ENCODE assay signal across 20 cellular contexts in genomic region chr4:151486166-151486565, GRCh38.
DNase-seq lines count a peak whose midpoint lies in the region; ATAC-seq and TF ChIP-seq lines count a peak whose summit lies in the region.
"Had no signal": no experiment of that assay in that cellular context is flagged by ENCODE, and none has a peak within 500 bp of the region (broad histone marks: within the 10 kb centered on the region; RNA-seq: fewer than 3 reads in every experiment).

No MANE protein-coding gene starts in this region.

- DNase-seq in H9, result no peak
- DNase-seq in adipocyte (ENCODE audit: low read depth), result peak; percentile 61
- peak; percentile 20 to 55 for DNase-seq in foreskin fibroblast
- DNase-seq in smooth muscle cell (lab: John Stamatoyannopoulos, UW; ENCODE audit: unreplicated experiment), result no peak
- no peak for DNase-seq in T-helper 2 cell treated with Interferon-gamma antibody and Interleukin-4, amounts not matched to agents 5 μg/mL and 100 μg/mL, for 36 hours (ENCODE audit: low spot score)
- DNase-seq in anterior cingulate cortex (lab: John Stamatoyannopoulos, UW), result no peak
- no peak for DNase-seq in middle frontal gyrus (ENCODE audit: extremely low spot score, low spot score)
- DNase-seq: activated CD4-positive, CD25-positive, alpha-beta regulatory T cell; activated CD8-positive, alpha-beta memory T cell treated with anti-CD3 and anti-CD28 coated beads, Interleukin-2, amount 10 ng/mL, durations not matched to agents 7 days and 5 days; activated gamma-delta T cell treated with Interleukin-2 at 50 U/mL for 16 hours; CD4-positive, alpha-beta T cell; heart left ventricle; left colon; MV-4-11; NCI-H2107; NCI-H774; RPMI8226; T-helper 1 cell had no signal

- H3K27me3 ChIP-seq in H9 (ENCODE audit: insufficient read depth, low read length) (no peaks in the 10 kb centered on the region), adipocyte (replicated peaks; ENCODE audit: control insufficient read depth, insufficient read depth, low read length) (peaks cover 5% of the 10 kb centered on the region), smooth muscle cell (ENCODE audit: low read depth) (no peaks in the 10 kb centered on the region)
- H3K27me3 ChIP-seq: cardiac muscle cell, heart left ventricle had no signal

- no peak overlapping the region for H2BK20ac ChIP-seq in H9 (ENCODE audit: low read depth, low read length, poor library complexity, severe bottlenecking)

- H4K8ac ChIP-seq in H9 (replicated peaks; ENCODE audit: insufficient read length, low read depth, low read length), result no peak overlapping the region

- no peaks in the 10 kb centered on the region for H4K20me1 ChIP-seq in H9 (ENCODE audit: control insufficient read depth, insufficient read depth, insufficient read length)
- no peaks in the 10 kb centered on the region for H4K20me1 ChIP-seq in smooth muscle cell (ENCODE audit: low read depth)

- peaks cover 4 to 17% (median 14%) of the 10 kb centered on the region in 3 experiments for H3K36me3 Mint-ChIP-seq in H9 (ENCODE audit: insufficient read depth in 1 of 3, low read depth in 3 of 3)
- no peaks in the 10 kb centered on the region for H3K36me3 Mint-ChIP-seq in T-helper 2 cell treated with Interferon-gamma antibody and Interleukin-4, amounts not matched to agents 5 μg/mL and 100 μg/mL, for 36 hours (ENCODE audit: low read depth)
- H3K36me3 Mint-ChIP-seq: activated CD8-positive, alpha-beta memory T cell treated with anti-CD3 and anti-CD28 coated beads, Interleukin-2, amount 10 ng/mL, durations not matched to agents 7 days and 5 days had no signal

- no peak overlapping the region for H4K91ac ChIP-seq in H9 (ENCODE audit: insufficient read length, low read depth, low read length)

- H3K9me3 Mint-ChIP-seq in H9, result peaks cover 0 to 12% of the 10 kb centered on the region in 2 experiments; a peak in 2 of 5 replicates
- H3K9me3 Mint-ChIP-seq in T-helper 2 cell treated with Interferon-gamma antibody and Interleukin-4, amounts not matched to agents 5 μg/mL and 100 μg/mL, for 36 hours, result no peaks in the 10 kb centered on the region

- H3K27ac Mint-ChIP-seq in H9, result peak overlapping the region in 2 of 3 experiments; percentile 54 to 97; a peak in 4 of 7 replicates
- no peak overlapping the region for H3K27ac Mint-ChIP-seq in T-helper 2 cell treated with Interferon-gamma antibody and Interleukin-4, amounts not matched to agents 5 μg/mL and 100 μg/mL, for 36 hours
- H3K27ac Mint-ChIP-seq: activated CD8-positive, alpha-beta memory T cell treated with anti-CD3 and anti-CD28 coated beads, Interleukin-2, amount 10 ng/mL, durations not matched to agents 7 days and 5 days; CD4-positive, alpha-beta T cell had no signal

- H3K23me2 ChIP-seq in H9 (ENCODE audit: insufficient read length, low read depth, low read length, poor library complexity, severe bottlenecking), result no peaks in the 10 kb centered on the region

- no peak overlapping the region for H2AFZ ChIP-seq in H9 (ENCODE audit: low read length)
- H2AFZ ChIP-seq in smooth muscle cell (ENCODE audit: low read depth), result no peak overlapping the region

- no peak overlapping the region for H3K14ac ChIP-seq in H9 (ENCODE audit: insufficient read depth, low read length)

- H3K36me3 ChIP-seq in adipocyte (ENCODE audit: control insufficient read depth, insufficient read depth, low read length, severe bottlenecking) (no peaks in the 10 kb centered on the region), smooth muscle cell (ENCODE audit: low read depth) (no peaks in the 10 kb centered on the region)
- H3K36me3 ChIP-seq: cardiac muscle cell, heart left ventricle had no signal

- no peak for ATAC-seq in HG02798 (IDR thresholded peaks at IDR 0.05; ENCODE audit: poor library complexity, unreplicated experiment)
- ATAC-seq: activated CD8-positive, alpha-beta memory T cell treated with anti-CD3 and anti-CD28 coated beads, Interleukin-2, amount 10 ng/mL, durations not matched to agents 7 days and 5 days; heart left ventricle; left colon had no signal

- peaks cover 65% of the 10 kb centered on the region in 2 experiments for H3K4me1 Mint-ChIP-seq in H9
- H3K4me1 Mint-ChIP-seq in T-helper 2 cell treated with Interferon-gamma antibody and Interleukin-4, amounts not matched to agents 5 μg/mL and 100 μg/mL, for 36 hours (ENCODE audit: low read depth), result no peaks in the 10 kb centered on the region
- H3K4me1 Mint-ChIP-seq: activated CD8-positive, alpha-beta memory T cell treated with anti-CD3 and anti-CD28 coated beads, Interleukin-2, amount 10 ng/mL, durations not matched to agents 7 days and 5 days had no signal

- TF ChIP-seq CTCF in H9 (conservative IDR thresholded peaks at IDR 0.05) (no peak), foreskin fibroblast (IDR thresholded peaks at IDR 0.05; ENCODE audit: low read depth, low read length) (no peak), smooth muscle cell (IDR thresholded peaks at IDR 0.05; ENCODE audit: borderline replicate concordance, insufficient read depth, poor library complexity, severe bottlenecking) (no peak)

- H3K9me3 ChIP-seq in H9 (ENCODE audit: control insufficient read depth, low read depth, low read length) (no peaks in the 10 kb centered on the region), adipocyte (ENCODE audit: control insufficient read depth, low read length) (peaks cover 9% of the 10 kb centered on the region), smooth muscle cell (replicated peaks; ENCODE audit: low read depth) (no peaks in the 10 kb centered on the region)

- peak overlapping the region; percentile 76 for H3K27ac ChIP-seq in H9 (ENCODE audit: insufficient read length, low read depth, low read length)
- H3K27ac ChIP-seq in smooth muscle cell (ENCODE audit: low read depth), result peak overlapping the region; percentile 62
- H3K27ac ChIP-seq: cardiac muscle cell, heart left ventricle had no signal

- H3K56ac ChIP-seq in H9 (ENCODE audit: insufficient read length, low read depth, low read length), result no peak overlapping the region

- H3F3A ChIP-seq in smooth muscle cell (ENCODE audit: low read depth), result no peaks in the 10 kb centered on the region

- no peak overlapping the region for H2BK15ac ChIP-seq in H9 (ENCODE audit: low read depth, low read length)

- H3K4me2 ChIP-seq in H9 (ENCODE audit: insufficient read depth, insufficient read length, low read length) (no peak overlapping the region), smooth muscle cell (peak overlapping the region; percentile 34)

- H3K4me3 ChIP-seq in adipocyte (ENCODE audit: low read length) (no peak overlapping the region), foreskin fibroblast (ENCODE audit: low read depth in 1 of 2, low read length in 2 of 2) (no peak overlapping the region), smooth muscle cell (no peak overlapping the region)
- H3K4me3 ChIP-seq: cardiac muscle cell, heart left ventricle had no signal

- H2AK5ac ChIP-seq in H9 (ENCODE audit: insufficient read length, low read length), result no peak overlapping the region

- H3K9ac ChIP-seq in H9 (ENCODE audit: extremely low read depth, insufficient read length, low read length) (no peak overlapping the region), adipocyte (ENCODE audit: low read length) (no peak overlapping the region), smooth muscle cell (ENCODE audit: low read depth) (no peak overlapping the region)

- no peak overlapping the region for H3K4me3 Mint-ChIP-seq in H9
- no peak overlapping the region for H3K4me3 Mint-ChIP-seq in T-helper 2 cell treated with Interferon-gamma antibody and Interleukin-4, amounts not matched to agents 5 μg/mL and 100 μg/mL, for 36 hours
- H3K4me3 Mint-ChIP-seq: activated CD8-positive, alpha-beta memory T cell treated with anti-CD3 and anti-CD28 coated beads, Interleukin-2, amount 10 ng/mL, durations not matched to agents 7 days and 5 days; CD4-positive, alpha-beta T cell had no signal

- H3K4me1 ChIP-seq in H9 (ENCODE audit: insufficient read depth, low read length), result peaks cover 15% of the 10 kb centered on the region
- peaks cover 11% of the 10 kb centered on the region for H3K4me1 ChIP-seq in adipocyte (ENCODE audit: control insufficient read depth, insufficient read depth, low read length)
- H3K4me1 ChIP-seq in smooth muscle cell (ENCODE audit: low read depth), result peaks cover 9% of the 10 kb centered on the region

- H3K79me2 ChIP-seq in H9 (ENCODE audit: insufficient read depth, low read length), result peaks cover 3% of the 10 kb centered on the region
- H3K79me2 ChIP-seq in smooth muscle cell (ENCODE audit: low read depth), result no peaks in the 10 kb centered on the region

- peak overlapping the region; percentile 77 for H2BK5ac ChIP-seq in H9 (ENCODE audit: insufficient read length, low read length)

- H2BK120ac ChIP-seq in H9 (ENCODE audit: low read depth, low read length, poor library complexity, severe bottlenecking), result no peak overlapping the region

- no peak overlapping the region for H4K5ac ChIP-seq in H9 (ENCODE audit: insufficient read length, low read depth, low read length)

- H3K27me3 Mint-ChIP-seq in H9 (ENCODE audit: low read depth), result no peaks in the 10 kb centered on the region
- H3K27me3 Mint-ChIP-seq in T-helper 2 cell treated with Interferon-gamma antibody and Interleukin-4, amounts not matched to agents 5 μg/mL and 100 μg/mL, for 36 hours (ENCODE audit: low read depth), result peaks cover 2% of the 10 kb centered on the region

- H2BK12ac ChIP-seq in H9 (ENCODE audit: insufficient read length, low read depth, low read length), result peak overlapping the region; percentile 90

- no peak overlapping the region for H3K23ac ChIP-seq in H9 (ENCODE audit: insufficient read length, low read depth, low read length)

- peak overlapping the region; percentile 75 for H3K18ac ChIP-seq in H9 (ENCODE audit: insufficient read length, low read depth, low read length)

- no CpG with 5 or more reads among the region's 3 CpGs for WGBS in H9 (ENCODE audit: extremely low coverage, insufficient read length, low lambda C conversion rate)
- 18% methylated on average over 3 of the region's 3 CpGs for WGBS in smooth muscle cell (ENCODE audit: low lambda C conversion rate)

- no peaks in the 10 kb centered on the region for H3K79me1 ChIP-seq in H9 (ENCODE audit: insufficient read depth, low read depth, low read length, poor library complexity, severe bottlenecking)

- H3T11ph ChIP-seq in H9 (ENCODE audit: low read length), result no peak overlapping the region

- H3K4ac ChIP-seq in H9 (ENCODE audit: low read depth, low read length), result no peak overlapping the region

Comparison
In these comparisons a context has a peak if more than half of its experiments do, and no peak if none do; other contexts are left out.
1. DNase-seq: peak in adipocyte (single experiment) and foreskin fibroblast (2 of 2); none in H9 (single experiment), smooth muscle cell (single experiment), T-helper 2 cell treated with Interferon-gamma antibody and Interleukin-4, amounts not matched to agents 5 μg/mL and 100 μg/mL, for 36 hours (single experiment), anterior cingulate cortex (0 of 58) and middle frontal gyrus (single experiment).